ENCODE assay signal across 8 cellular contexts in the genomic region with DNA sequence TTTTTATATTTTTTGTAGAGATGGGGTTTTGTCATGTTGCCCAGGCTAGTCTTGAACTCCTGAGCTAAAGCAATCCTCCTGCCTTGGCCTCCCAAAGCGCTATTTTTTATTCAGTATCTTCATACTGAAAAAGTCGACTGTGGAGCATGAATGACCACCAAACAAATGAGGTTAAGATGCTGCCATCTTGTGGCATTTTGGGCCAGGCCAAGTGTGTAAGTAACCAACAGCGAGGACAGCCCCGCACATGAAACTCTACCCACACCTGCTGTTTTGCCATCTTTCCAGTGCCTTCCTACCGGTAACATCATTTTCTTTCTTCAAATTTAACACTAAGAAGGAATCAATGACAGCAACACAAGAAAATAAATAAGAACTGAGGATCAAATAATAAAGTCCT. TPM values are rescaled to one million over a fixed set of nuclear protein-coding genes. Genes with fewer than 3 reads are reported as not detected.
A peak's percentile ranks its signal among the peaks of the same experiment; 100 is the strongest.
DNase-seq lines count a peak whose midpoint lies in the region; ATAC-seq lines count a peak whose summit lies in the region.

No MANE protein-coding gene starts in this region.

- H3K4me3 ChIP-seq in iPS DF 6.9 (ENCODE audit: low read length), result no peak overlapping the region

- 0 out of 2 replicates have a peak, but pooled peaks cover 2% of the 10 kb centered on the region for H3K4me1 ChIP-seq in iPS DF 6.9 (ENCODE audit: control insufficient read depth, insufficient read depth, low read length)

- no CpG with 5 or more reads among the region's 5 CpGs for WGBS in iPS DF 6.9 (ENCODE audit: insufficient coverage, insufficient read length)

- peak; percentile 85 for DNase-seq in DMS53 (lab: John Stamatoyannopoulos, UW)
- DNase-seq in HT1080 (ENCODE audit: low read depth), result peak; percentile 20
- peak; percentile 48 to 69 for DNase-seq in SHP77 (lab: John Stamatoyannopoulos, UW)
- peak; percentile 45 for DNase-seq in iPS DF 6.9 (ENCODE audit: low read depth, low spot score)
- no peak for DNase-seq in activated gamma-delta T cell (lab: John Stamatoyannopoulos, UW)
- no peak for DNase-seq in COLO829 (ENCODE audit: low spot score)

- H3K9me3 ChIP-seq in iPS DF 6.9 (ENCODE audit: control insufficient read depth, insufficient read depth, low read length), result no peaks in the 10 kb centered on the region

- H3K36me3 ChIP-seq in iPS DF 6.9 (ENCODE audit: control insufficient read depth, insufficient read depth, low read length), result no peaks in the 10 kb centered on the region; the same call in 1 of the 2 replicates

- ATAC-seq in HG03457 (IDR thresholded peaks at IDR 0.05; ENCODE audit: unreplicated experiment), result no peak
- no peak for ATAC-seq in HG02970 (IDR thresholded peaks at IDR 0.05; ENCODE audit: low FRiP score, unreplicated experiment)

- no peak overlapping the region for H3K27ac ChIP-seq in iPS DF 6.9 (ENCODE audit: low read length)

- H3K27me3 ChIP-seq in iPS DF 6.9 (ENCODE audit: control insufficient read depth, insufficient read depth, low read length), result no peaks in the 10 kb centered on the region

RNA-seq across cellular contexts. Expression of gene AQP11, which starts 32.2 kb away (rescaled TPM):
- 0.43 and 0.48 TPM in 2 replicates for total RNA-seq in HT1080 (2014; rRNA removed; shearing (Covaris generic))
- 0.55 and 0.66 TPM in 2 replicates for polyA plus RNA-seq in HT1080 (2015; cell fraction: cytosol; rRNA removed)
- polyA plus RNA-seq in HT1080 (2015; cell fraction: nucleus; rRNA removed), result 1.2 and 1.4 TPM in 2 replicates

Comparison
In these comparisons a context has a peak if more than half of its experiments do, and no peak if none do; other contexts are left out.
1. DNase-seq: peak in DMS53 (single experiment), HT1080 (single experiment), SHP77 (2 of 2) and iPS DF 6.9 (single experiment); none in activated gamma-delta T cell (single experiment) and COLO829 (single experiment).